ENCODE assay signal across 1 cellular context in genomic region chr1:161021168-161021958, GRCh38.
TF ChIP-seq lines count a peak whose summit lies in the region.

No MANE protein-coding gene starts in this region.

TF ChIP-seq in HepG2, 621 proteins besides CTCF, POLR2A, EP300 and RAD21 (continued from another document and continues in another):
- TF ChIP-seq ZNF704 (CRISPR knock-in tag; IDR thresholded peaks at IDR 0.05; ENCODE audit: borderline replicate concordance) (peak; percentile 87; the same call in 1 of the 2 replicates), EHMT2 (IDR thresholded peaks at IDR 0.05; ENCODE audit: borderline replicate concordance, low read depth, low read length) (no peak), ZNF816 (CRISPR knock-in tag; IDR thresholded peaks at IDR 0.05; ENCODE audit: borderline replicate concordance) (0 out of 2 replicates have a peak, but pooled peaks have one; percentile 34), ZNF768 (CRISPR knock-in tag; IDR thresholded peaks at IDR 0.05) (no peak), MTF1 (CRISPR knock-in tag; IDR thresholded peaks at IDR 0.05) (no peak), SIN3A (IDR thresholded peaks at IDR 0.05; ENCODE audit: borderline replicate concordance, low read depth, low read length) (0 out of 2 replicates have a peak, but pooled peaks have one; percentile 29), ZNF207 (IDR thresholded peaks at IDR 0.05; ENCODE audit: borderline replicate concordance) (no peak), ZNF781 (CRISPR knock-in tag; IDR thresholded peaks at IDR 0.05; ENCODE audit: borderline replicate concordance, not compliant biosample characterization) (no peak), IRF1 (CRISPR knock-in tag; IDR thresholded peaks at IDR 0.05; ENCODE audit: low read depth) (0 out of 2 replicates have a peak, but pooled peaks have one; percentile 43), ZNF282 (IDR thresholded peaks at IDR 0.05; ENCODE audit: partially characterized antibody) (no peak), ZNF335 (CRISPR knock-in tag; IDR thresholded peaks at IDR 0.05) (peak; percentile 48), ZNF292 (CRISPR knock-in tag; IDR thresholded peaks at IDR 0.05; ENCODE audit: borderline replicate concordance, low read depth) (no peak), TCF12 (IDR thresholded peaks at IDR 0.05) (no peak), TCF12 (CRISPR knock-in tag; IDR thresholded peaks at IDR 0.05) (no peak), ZNF605 (CRISPR knock-in tag; IDR thresholded peaks at IDR 0.05) (peak; percentile 57; the same call in 1 of the 2 replicates), ZNF121 (CRISPR knock-in tag; IDR thresholded peaks at IDR 0.05) (no peak), SRSF4 (IDR thresholded peaks at IDR 0.05; ENCODE audit: low read depth, low read length, poor library complexity, severe bottlenecking) (no peak), CHD2 (IDR thresholded peaks at IDR 0.05; ENCODE audit: low read depth, low read length) (no peak), ZNF431 (CRISPR knock-in tag; IDR thresholded peaks at IDR 0.05; ENCODE audit: borderline replicate concordance, low read depth) (no peak; the same call in 1 of the 2 replicates), ZSCAN12 (CRISPR knock-in tag; IDR thresholded peaks at IDR 0.05) (no peak), SMARCC2 (IDR thresholded peaks at IDR 0.05) (no peak), NFYB (CRISPR knock-in tag; IDR thresholded peaks at IDR 0.05) (peak; percentile 89), SKI (IDR thresholded peaks at IDR 0.05; ENCODE audit: partially characterized antibody) (no peak), ZBTB21 (CRISPR knock-in tag; IDR thresholded peaks at IDR 0.05) (no peak), PHB2 (IDR thresholded peaks at IDR 0.05; ENCODE audit: partially characterized antibody) (no peak), ZNF589 (CRISPR knock-in tag; conservative IDR thresholded peaks at IDR 0.05) (no peak), ZFP37 (CRISPR knock-in tag; IDR thresholded peaks at IDR 0.05; ENCODE audit: borderline replicate concordance) (peak; percentile 69; the same call in 1 of the 2 replicates), MIXL1 (CRISPR knock-in tag; IDR thresholded peaks at IDR 0.05) (no peak), ZHX2 (IDR thresholded peaks at IDR 0.05; ENCODE audit: low read depth) (no peak; the same call in 1 of the 2 replicates), ZHX2 (CRISPR knock-in tag; IDR thresholded peaks at IDR 0.05; ENCODE audit: borderline replicate concordance) (no peak), SOX13 (IDR thresholded peaks at IDR 0.05) (no peak), SOX13 (CRISPR knock-in tag; conservative IDR thresholded peaks at IDR 0.05 in 1 of 2, IDR thresholded peaks at IDR 0.05 in 1 of 2) (no peak), BCL6 (CRISPR knock-in tag; IDR thresholded peaks at IDR 0.05) (no peak), TMF1 (CRISPR knock-in tag; IDR thresholded peaks at IDR 0.05; ENCODE audit: low read depth) (no peak), REST (IDR thresholded peaks at IDR 0.05; ENCODE audit: borderline replicate concordance in 1 of 2, low read depth in 1 of 2, low read length in 2 of 2) (no peak), HMG20A (CRISPR knock-in tag; IDR thresholded peaks at IDR 0.05; ENCODE audit: borderline replicate concordance) (no peak), ATRX (CRISPR knock-in tag; IDR thresholded peaks at IDR 0.05; ENCODE audit: borderline replicate concordance) (no peak), RBAK (CRISPR knock-in tag; IDR thresholded peaks at IDR 0.05) (no peak), GLI4 (CRISPR knock-in tag; IDR thresholded peaks at IDR 0.05; ENCODE audit: borderline replicate concordance) (no peak), FOSL2 (CRISPR knock-in tag; IDR thresholded peaks at IDR 0.05) (peak; percentile 24; the same call in 1 of the 2 replicates), HOXA7 (CRISPR knock-in tag; IDR thresholded peaks at IDR 0.05) (no peak), RFXANK (CRISPR knock-in tag; IDR thresholded peaks at IDR 0.05) (peak; percentile 56; the same call in 1 of the 2 replicates), ZNF30 (CRISPR knock-in tag; IDR thresholded peaks at IDR 0.05) (no peak), ZNF598 (CRISPR knock-in tag; IDR thresholded peaks at IDR 0.05; ENCODE audit: borderline replicate concordance) (no peak), ZBTB1 (CRISPR knock-in tag; IDR thresholded peaks at IDR 0.05; ENCODE audit: borderline replicate concordance) (no peak), ZNF549 (CRISPR knock-in tag; IDR thresholded peaks at IDR 0.05) (no peak), ZNF556 (CRISPR knock-in tag; IDR thresholded peaks at IDR 0.05; ENCODE audit: borderline replicate concordance) (no peak), LBX2 (CRISPR knock-in tag; IDR thresholded peaks at IDR 0.05; ENCODE audit: borderline replicate concordance) (no peak), CBX2 (IDR thresholded peaks at IDR 0.05; ENCODE audit: low read depth, low read length) (no peak), CBX2 (CRISPR knock-in tag; IDR thresholded peaks at IDR 0.05; ENCODE audit: low read depth) (no peak), CEBPB (IDR thresholded peaks at IDR 0.05; ENCODE audit: borderline replicate concordance, low read depth, low read length) (no peak), MLXIP (CRISPR knock-in tag; IDR thresholded peaks at IDR 0.05; ENCODE audit: borderline replicate concordance) (peak; percentile 52; the same call in 1 of the 2 replicates), ZNF512B (CRISPR knock-in tag; IDR thresholded peaks at IDR 0.05; ENCODE audit: borderline replicate concordance) (no peak), TCF7 (IDR thresholded peaks at IDR 0.05; ENCODE audit: low read depth) (no peak), MIER3 (CRISPR knock-in tag; IDR thresholded peaks at IDR 0.05; ENCODE audit: borderline replicate concordance) (no peak)
